ENCODE assay signal across 21 cellular contexts in the genomic region with DNA sequence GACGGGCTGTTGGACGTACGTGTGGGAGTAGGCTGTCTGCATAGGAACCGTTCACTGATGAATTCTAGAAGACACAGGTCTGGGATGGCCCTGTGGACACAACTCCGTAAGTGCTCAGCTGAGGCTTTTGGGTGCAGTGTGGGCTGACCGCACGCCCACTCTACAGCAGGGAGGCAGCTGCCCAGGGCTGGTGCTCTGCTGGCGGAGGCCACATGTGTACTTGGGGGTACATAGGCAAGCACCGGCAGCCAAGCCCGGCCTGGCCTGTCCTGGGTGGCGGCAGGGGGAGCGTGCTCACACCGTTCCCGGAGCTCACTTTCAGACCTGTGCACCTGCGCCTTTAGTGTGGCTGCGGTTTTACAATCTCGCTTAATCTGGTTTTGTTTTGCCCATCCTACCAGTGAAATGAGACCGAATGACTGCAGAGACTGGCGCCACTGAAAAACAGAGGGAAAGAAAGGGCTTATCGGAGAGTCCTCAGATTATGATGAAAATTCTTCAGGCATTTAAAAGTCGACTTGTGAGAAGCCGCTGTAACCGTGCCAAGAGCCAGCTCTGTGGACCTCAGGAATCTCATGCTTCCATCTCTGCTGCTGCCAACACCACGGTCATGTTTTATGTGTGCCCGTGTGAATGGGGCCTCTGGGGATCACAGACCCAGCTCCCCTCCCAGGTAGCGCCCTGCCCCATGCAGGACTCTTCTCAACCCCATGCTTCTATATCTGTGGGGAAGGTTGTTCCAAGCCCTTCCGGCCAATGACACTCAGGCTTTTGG. TPM values are rescaled to one million over a fixed set of nuclear protein-coding genes. Genes with fewer than 3 reads are reported as not detected.
DNase-seq lines count a peak whose midpoint lies in the region; ATAC-seq and TF ChIP-seq lines count a peak whose summit lies in the region.
"Had no signal": no experiment of that assay in that cellular context is flagged by ENCODE, and none has a peak within 500 bp of the region (broad histone marks: within the 10 kb centered on the region; RNA-seq: fewer than 3 reads in every experiment).

No MANE protein-coding gene starts in this region.

- H3K4me2 ChIP-seq in OCI-LY3 (ENCODE audit: low read length) (peak overlapping the region; percentile 33), osteoblast (ENCODE audit: insufficient read depth, low read length) (no peak overlapping the region)

- H3K4me3 ChIP-seq in A673 (ENCODE audit: low read depth, low read length, poor library complexity, severe bottlenecking) (no peak overlapping the region), OCI-LY3 (ENCODE audit: low read length) (peak overlapping the region; percentile 7; the same call in 1 of the 2 replicates), fibroblast of pulmonary artery (replicated peaks; ENCODE audit: low read depth, low read length) (no peak overlapping the region), osteoblast (ENCODE audit: insufficient read depth, low read length) (no peak overlapping the region)
- H3K4me3 ChIP-seq: dorsolateral prefrontal cortex had no signal

- no peak for ATAC-seq in GM19035 (IDR thresholded peaks at IDR 0.05; ENCODE audit: unreplicated experiment)
- ATAC-seq: activated T-cell treated with anti-CD3 and anti-CD28 coated beads, Interleukin-2, amount 50 U/mL, for 72 hours; naive thymus-derived CD8-positive, alpha-beta T cell; stimulated activated naive CD8-positive, alpha-beta T cell treated with anti-CD3 and anti-CD28 coated beads, Interleukin-15, amount 100 ng/mL, for 72 hours had no signal

- no peak overlapping the region for H3K9ac ChIP-seq in OCI-LY3 (ENCODE audit: low read length)

- intact Hi-C loops in A673 (cut with micrococcal nuclease; ENCODE audit: unreplicated experiment) = no loop called here

- H3K36me3 ChIP-seq in A673 (ENCODE audit: insufficient read depth, low read length, poor library complexity, severe bottlenecking) (peaks cover 30% of the 10 kb centered on the region), OCI-LY3 (replicated peaks; ENCODE audit: low read depth, low read length) (peaks cover 14% of the 10 kb centered on the region), osteoblast (ENCODE audit: insufficient read depth, low read length) (peaks cover 92% of the 10 kb centered on the region)

- DNase-seq in A673 (ENCODE audit: low spot score) (no peak), fibroblast of pulmonary artery (ENCODE audit: low read depth) (peak; percentile 26), osteoblast (ENCODE audit: insufficient read length, low spot score, missing footprints) (no peak), NCI-H2081 treated with DMSO at 0.1 percent for 48 hours (lab: John Stamatoyannopoulos, UW) (no peak), NCI-H510A treated with DMSO at 0.1 percent for 48 hours (lab: John Stamatoyannopoulos, UW) (no peak), NCI-H1417 (lab: John Stamatoyannopoulos, UW) (no peak)
- DNase-seq: ACHN; activated CD8-positive, alpha-beta memory T cell treated with anti-CD3 and anti-CD28 coated beads for 24 hours; activated naive CD8-positive, alpha-beta T cell treated with anti-CD3 and anti-CD28 coated beads for 36 hours; activated T-cell treated with anti-CD3 and anti-CD28 coated beads, Interleukin-2, amount 50 U/mL, for 72 hours; CD4-positive, CD25-positive, alpha-beta regulatory T cell; DMS79; erythroblast; naive thymus-derived CD8-positive, alpha-beta T cell; NCI-H187; retina; SIG-M5; stimulated activated naive CD8-positive, alpha-beta T cell treated with anti-CD3 and anti-CD28 coated beads, Interleukin-15, amount 100 ng/mL, for 72 hours had no signal

- CTCF ChIA-PET in A673 (lab: Charles Lee) = no interaction called here

- no peaks in the 10 kb centered on the region for H3K9me3 ChIP-seq in A673 (ENCODE audit: low read depth, low read length, poor library complexity, severe bottlenecking)
- H3K9me3 ChIP-seq in OCI-LY3 (ENCODE audit: insufficient read depth, low read length) = no peaks in the 10 kb centered on the region
- no peaks in the 10 kb centered on the region for H3K9me3 ChIP-seq in osteoblast (ENCODE audit: low read depth, low read length)

- H3K79me2 ChIP-seq in OCI-LY3 (ENCODE audit: low read length) (no peaks in the 10 kb centered on the region), osteoblast (ENCODE audit: insufficient read depth, low read length) (peaks cover 79% of the 10 kb centered on the region)

- H4K20me1 ChIP-seq in OCI-LY3 (ENCODE audit: insufficient read depth, low read length) (no peaks in the 10 kb centered on the region), osteoblast (ENCODE audit: insufficient read depth, low read length) (peaks cover 2% of the 10 kb centered on the region)

- H3K27ac ChIP-seq in A673 (ENCODE audit: low read depth, low read length, poor library complexity, severe bottlenecking) (peak overlapping the region; percentile 8), OCI-LY3 (ENCODE audit: low read length) (no peak overlapping the region), osteoblast (ENCODE audit: low read depth, low read length) (peak overlapping the region; percentile 66)

- TF ChIP-seq CTCF in A673 (conservative IDR thresholded peaks at IDR 0.05; ENCODE audit: low read depth, low read length) (no peak), OCI-LY3 (IDR thresholded peaks at IDR 0.05; ENCODE audit: low read depth, low read length) (no peak), fibroblast of pulmonary artery (IDR thresholded peaks at IDR 0.05; ENCODE audit: low read length, missing control alignments) (no peak), osteoblast (IDR thresholded peaks at IDR 0.05; ENCODE audit: extremely low read depth, low read depth, low read length) (no peak)

- POLR2A ChIA-PET in A673 (lab: Charles Lee; ENCODE audit: low non-redundant PET) = no interaction called here

- H3K27me3 ChIP-seq in A673 (replicated peaks; ENCODE audit: insufficient read depth, low read depth, low read length, poor library complexity) (no peaks in the 10 kb centered on the region), OCI-LY3 (ENCODE audit: low read depth, low read length) (no peaks in the 10 kb centered on the region), osteoblast (ENCODE audit: insufficient read depth, low read length) (no peaks in the 10 kb centered on the region)
- H3K27me3 ChIP-seq: dorsolateral prefrontal cortex had no signal

- H3K4me1 ChIP-seq in A673 (ENCODE audit: insufficient read depth, low read length, poor library complexity, severe bottlenecking) (no peaks in the 10 kb centered on the region), OCI-LY3 (ENCODE audit: low read length) (peaks cover 15% of the 10 kb centered on the region), osteoblast (ENCODE audit: insufficient read depth, low read length) (peaks cover 9% of the 10 kb centered on the region)

- no peak overlapping the region for H2AFZ ChIP-seq in OCI-LY3 (ENCODE audit: low read depth, low read length)
- H2AFZ ChIP-seq in osteoblast (ENCODE audit: low read length) = no peak overlapping the region

- no TSS peak for BruUV-seq in A673 (replicated peaks; lab: Mats Ljungman, UMichigan)

RNA-seq across cellular contexts. Expression of a gene that starts 45.8 kb away (rescaled TPM):
- total RNA-seq in A673 (2021) (36.1 and 39.0 TPM in 2 replicates), osteoblast (31.8 and 34.2 TPM in 2 replicates)
